Comparison of ENCODE assay signal across 19 cellular contexts in the genomic region with DNA sequence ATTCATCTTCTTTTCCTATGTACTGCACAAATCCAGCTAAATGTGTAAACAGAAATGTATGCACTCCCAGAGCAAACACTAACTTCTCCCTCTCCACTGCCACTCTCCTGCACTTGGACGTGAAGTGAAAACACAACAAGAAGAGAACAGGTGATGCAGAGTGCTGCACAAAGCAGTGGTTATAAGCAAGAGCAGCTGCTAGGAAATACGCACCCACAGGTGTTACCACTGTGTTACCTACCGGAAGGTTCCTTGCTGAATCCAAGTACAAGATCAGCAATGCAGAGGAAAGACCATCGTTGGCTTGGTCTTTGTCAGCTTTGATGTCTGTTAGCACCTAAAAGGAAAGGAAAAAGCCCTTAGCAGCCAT.
"Had no signal": no experiment of that assay in that cellular context is flagged by ENCODE, and none has a peak within 500 bp of the region (broad histone marks: within the 10 kb centered on the region; RNA-seq: fewer than 3 reads in every experiment).

No MANE protein-coding gene starts in this region.

- H3K4me3 Mint-ChIP-seq: activated CD8-positive, alpha-beta memory T cell treated with anti-CD3 and anti-CD28 coated beads, Interleukin-2, amount 10 ng/mL, durations not matched to agents 7 days and 5 days; activated naive CD8-positive, alpha-beta T cell; activated T-cell treated with anti-CD3 and anti-CD28 coated beads, Interleukin-2, amount 50 U/mL, for 4 hours; immature natural killer cell; nephron had no signal

- H3K36me3 ChIP-seq: prostate gland had no signal

- ATAC-seq: activated CD8-positive, alpha-beta memory T cell treated with anti-CD3 and anti-CD28 coated beads, Interleukin-2, amount 10 ng/mL, durations not matched to agents 7 days and 5 days; gastrocnemius medialis; heart left ventricle; right lobe of liver; stimulated activated naive CD8-positive, alpha-beta T cell treated with anti-CD3 and anti-CD28 coated beads, Interleukin-15, Interleukin-2, amounts not matched to agents 100 U/mL and 50 U/mL, for 24 hours had no signal

- H3K4me3 ChIP-seq: gastrocnemius medialis, heart left ventricle, prostate gland, right lobe of liver, smooth muscle cell, upper lobe of left lung had no signal

- H3K9me3 Mint-ChIP-seq: activated T-cell treated with anti-CD3 and anti-CD28 coated beads, Interleukin-2, amount 50 U/mL, for 4 hours; immature natural killer cell; nephron had no signal

- H3K4me1 Mint-ChIP-seq: activated CD8-positive, alpha-beta memory T cell treated with anti-CD3 and anti-CD28 coated beads, Interleukin-2, amount 10 ng/mL, durations not matched to agents 7 days and 5 days; nephron had no signal

- H3K27ac Mint-ChIP-seq: activated CD8-positive, alpha-beta memory T cell treated with anti-CD3 and anti-CD28 coated beads, Interleukin-2, amount 10 ng/mL, durations not matched to agents 7 days and 5 days; activated naive CD8-positive, alpha-beta T cell; nephron had no signal

- DNase-seq: activated CD4-positive, CD25-positive, alpha-beta regulatory T cell; activated CD8-positive, alpha-beta memory T cell treated with anti-CD3 and anti-CD28 coated beads, Interleukin-2, amount 10 ng/mL, durations not matched to agents 7 days and 5 days; activated effector memory CD4-positive, alpha-beta T cell treated with anti-CD3 and anti-CD28 coated beads, Interleukin-2, amount 50 U/mL, for 16 hours; activated T-cell treated with anti-CD3 and anti-CD28 coated beads, Interleukin-2, amount 50 U/mL, for 4 hours; amniotic stem cell; caudate nucleus; erythroblast; gastrocnemius medialis; heart left ventricle; immature natural killer cell; right lobe of liver; stimulated activated CD4-positive, alpha-beta T cell treated with anti-CD3 and anti-CD28 coated beads, Interleukin-4, amount 100 ng/mL, for 4 hours; stimulated activated CD8-positive, alpha-beta memory T cell treated with anti-CD3 and anti-CD28 coated beads, Interleukin-4, amount 100 ng/mL, for 48 hours; stimulated activated naive CD8-positive, alpha-beta T cell treated with anti-CD3 and anti-CD28 coated beads, Interleukin-15, Interleukin-2, amounts not matched to agents 100 U/mL and 50 U/mL, for 24 hours had no signal

- H3K27me3 ChIP-seq: gastrocnemius medialis, heart left ventricle, right lobe of liver, upper lobe of left lung had no signal

- H3K27me3 Mint-ChIP-seq: activated CD8-positive, alpha-beta memory T cell treated with anti-CD3 and anti-CD28 coated beads, Interleukin-2, amount 10 ng/mL, durations not matched to agents 7 days and 5 days; activated naive CD8-positive, alpha-beta T cell had no signal
